Comparison of ENCODE assay signal across 1 cellular context in the genomic region with DNA sequence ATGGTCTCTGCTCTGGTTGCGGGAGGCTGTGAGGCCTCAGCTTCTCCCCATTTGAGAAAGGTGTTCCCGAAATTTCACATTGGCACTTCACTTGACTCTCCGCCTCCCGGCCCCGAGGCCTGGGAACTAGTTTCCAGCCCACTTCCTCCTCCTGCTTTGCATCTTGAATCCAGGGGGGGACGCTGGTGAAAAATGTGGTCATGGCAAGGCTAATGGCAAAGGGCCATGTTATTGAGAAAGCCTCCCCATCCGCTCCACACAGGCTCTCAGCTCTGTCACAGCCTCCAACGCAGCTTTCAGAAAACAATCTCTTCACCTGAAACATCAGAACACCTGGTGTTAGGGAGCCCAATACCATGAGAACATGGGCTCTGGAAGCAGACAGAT.
TF ChIP-seq lines count a peak whose summit lies in the region.

No MANE protein-coding gene starts in this region.

TF ChIP-seq in GM23338, 12 proteins besides CTCF, POLR2A, EP300 and RAD21 (continued from another document):
- TF ChIP-seq, protein P1, sequence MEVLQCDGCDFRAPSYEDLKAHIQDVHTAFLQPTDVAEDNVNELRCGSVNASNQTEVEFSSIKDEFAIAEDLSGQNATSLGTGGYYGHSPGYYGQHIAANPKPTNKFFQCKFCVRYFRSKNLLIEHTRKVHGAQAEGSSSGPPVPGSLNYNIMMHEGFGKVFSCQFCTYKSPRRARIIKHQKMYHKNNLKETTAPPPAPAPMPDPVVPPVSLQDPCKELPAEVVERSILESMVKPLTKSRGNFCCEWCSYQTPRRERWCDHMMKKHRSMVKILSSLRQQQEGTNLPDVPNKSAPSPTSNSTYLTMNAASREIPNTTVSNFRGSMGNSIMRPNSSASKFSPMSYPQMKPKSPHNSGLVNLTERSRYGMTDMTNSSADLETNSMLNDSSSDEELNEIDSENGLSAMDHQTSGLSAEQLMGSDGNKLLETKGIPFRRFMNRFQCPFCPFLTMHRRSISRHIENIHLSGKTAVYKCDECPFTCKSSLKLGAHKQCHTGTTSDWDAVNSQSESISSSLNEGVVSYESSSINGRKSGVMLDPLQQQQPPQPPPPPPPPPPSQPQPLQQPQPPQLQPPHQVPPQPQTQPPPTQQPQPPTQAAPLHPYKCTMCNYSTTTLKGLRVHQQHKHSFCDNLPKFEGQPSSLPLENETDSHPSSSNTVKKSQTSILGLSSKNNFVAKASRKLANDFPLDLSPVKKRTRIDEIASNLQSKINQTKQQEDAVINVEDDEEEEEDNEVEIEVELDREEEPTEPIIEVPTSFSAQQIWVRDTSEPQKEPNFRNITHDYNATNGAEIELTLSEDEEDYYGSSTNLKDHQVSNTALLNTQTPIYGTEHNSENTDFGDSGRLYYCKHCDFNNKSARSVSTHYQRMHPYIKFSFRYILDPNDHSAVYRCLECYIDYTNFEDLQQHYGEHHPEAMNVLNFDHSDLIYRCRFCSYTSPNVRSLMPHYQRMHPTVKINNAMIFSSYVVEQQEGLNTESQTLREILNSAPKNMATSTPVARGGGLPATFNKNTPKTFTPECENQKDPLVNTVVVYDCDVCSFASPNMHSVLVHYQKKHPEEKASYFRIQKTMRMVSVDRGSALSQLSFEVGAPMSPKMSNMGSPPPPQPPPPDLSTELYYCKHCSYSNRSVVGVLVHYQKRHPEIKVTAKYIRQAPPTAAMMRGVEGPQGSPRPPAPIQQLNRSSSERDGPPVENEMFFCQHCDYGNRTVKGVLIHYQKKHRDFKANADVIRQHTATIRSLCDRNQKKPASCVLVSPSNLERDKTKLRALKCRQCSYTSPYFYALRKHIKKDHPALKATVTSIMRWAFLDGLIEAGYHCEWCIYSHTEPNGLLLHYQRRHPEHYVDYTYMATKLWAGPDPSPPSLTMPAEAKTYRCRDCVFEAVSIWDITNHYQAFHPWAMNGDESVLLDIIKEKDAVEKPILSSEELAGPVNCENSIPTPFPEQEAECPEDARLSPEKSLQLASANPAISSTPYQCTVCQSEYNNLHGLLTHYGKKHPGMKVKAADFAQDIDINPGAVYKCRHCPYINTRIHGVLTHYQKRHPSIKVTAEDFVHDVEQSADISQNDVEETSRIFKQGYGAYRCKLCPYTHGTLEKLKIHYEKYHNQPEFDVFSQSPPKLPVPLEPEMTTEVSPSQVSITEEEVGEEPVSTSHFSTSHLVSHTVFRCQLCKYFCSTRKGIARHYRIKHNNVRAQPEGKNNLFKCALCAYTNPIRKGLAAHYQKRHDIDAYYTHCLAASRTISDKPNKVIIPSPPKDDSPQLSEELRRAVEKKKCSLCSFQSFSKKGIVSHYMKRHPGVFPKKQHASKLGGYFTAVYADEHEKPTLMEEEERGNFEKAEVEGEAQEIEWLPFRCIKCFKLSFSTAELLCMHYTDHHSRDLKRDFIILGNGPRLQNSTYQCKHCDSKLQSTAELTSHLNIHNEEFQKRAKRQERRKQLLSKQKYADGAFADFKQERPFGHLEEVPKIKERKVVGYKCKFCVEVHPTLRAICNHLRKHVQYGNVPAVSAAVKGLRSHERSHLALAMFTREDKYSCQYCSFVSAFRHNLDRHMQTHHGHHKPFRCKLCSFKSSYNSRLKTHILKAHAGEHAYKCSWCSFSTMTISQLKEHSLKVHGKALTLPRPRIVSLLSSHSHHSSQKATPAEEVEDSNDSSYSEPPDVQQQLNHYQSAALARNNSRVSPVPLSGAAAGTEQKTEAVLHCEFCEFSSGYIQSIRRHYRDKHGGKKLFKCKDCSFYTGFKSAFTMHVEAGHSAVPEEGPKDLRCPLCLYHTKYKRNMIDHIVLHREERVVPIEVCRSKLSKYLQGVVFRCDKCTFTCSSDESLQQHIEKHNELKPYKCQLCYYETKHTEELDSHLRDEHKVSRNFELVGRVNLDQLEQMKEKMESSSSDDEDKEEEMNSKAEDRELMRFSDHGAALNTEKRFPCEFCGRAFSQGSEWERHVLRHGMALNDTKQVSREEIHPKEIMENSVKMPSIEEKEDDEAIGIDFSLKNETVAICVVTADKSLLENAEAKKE (CRISPR knock-in tag; IDR thresholded peaks at IDR 0.05): no peak
- TF ChIP-seq ZNF331 (CRISPR knock-in tag; IDR thresholded peaks at IDR 0.05; ENCODE audit: low read depth) (no peak), CREB1 (CRISPR knock-in tag; IDR thresholded peaks at IDR 0.05; ENCODE audit: low read depth) (no peak), JUNB (IDR thresholded peaks at IDR 0.05; ENCODE audit: unreplicated experiment) (no peak), ZNF114 (CRISPR knock-in tag; IDR thresholded peaks at IDR 0.05) (no peak)
